In the genomic region with DNA sequence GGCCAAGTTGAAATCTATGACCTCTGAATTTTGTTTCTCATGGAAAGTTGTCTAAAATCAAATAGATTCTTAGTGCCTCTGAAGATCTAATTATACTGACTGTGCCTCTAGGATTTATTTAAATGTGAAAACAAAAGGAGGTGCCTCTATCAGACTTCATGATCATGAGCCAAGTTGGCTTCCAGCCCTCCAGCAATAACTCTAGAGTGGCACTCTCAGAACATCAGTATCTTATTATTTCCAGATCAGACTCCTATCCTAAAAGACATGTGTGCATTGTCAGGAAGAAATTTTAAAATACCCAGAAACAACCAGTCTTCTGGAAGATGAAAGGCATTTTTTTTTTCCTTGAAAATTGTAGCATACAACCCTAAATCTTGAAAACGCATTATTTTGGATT, we compare ENCODE assay signal across 29 cellular contexts.
"Had no signal": no experiment of that assay in that cellular context is flagged by ENCODE, and none has a peak within 500 bp of the region (broad histone marks: within the 10 kb centered on the region; RNA-seq: fewer than 3 reads in every experiment).

No MANE protein-coding gene starts in this region.

- H3K4me3 ChIP-seq: ascending aorta, cardiac muscle cell, PC-9 had no signal

- H2AFZ ChIP-seq: PC-9 had no signal

- H3K27ac ChIP-seq: ascending aorta, cardiac muscle cell, KMS-11, PC-9, RWPE1, WERI-Rb-1 had no signal

- ATAC-seq: activated CD8-positive, alpha-beta T cell treated with anti-CD3 and anti-CD28 coated beads for 36 hours; activated T-cell treated with anti-CD3 and anti-CD28 coated beads, Interleukin-2, amount 50 U/mL, for 72 hours; activated T-helper 17 cell treated with anti-CD3 and anti-CD28 coated beads, Interleukin-2, amount 50 U/mL, for 72 hours; Right ventricle myocardium inferior had no signal

- H3K4me2 ChIP-seq: KMS-11, PC-9 had no signal

- DNase-seq: activated CD4-positive, alpha-beta T cell treated with anti-CD3 and anti-CD28 coated beads, Interleukin-2, amount 10 ng/mL, durations not matched to agents 24 days and 14 days; activated CD4-positive, alpha-beta T cell treated with anti-CD3 and anti-CD28 coated beads, Interleukin-2, amount 50 U/mL, for 4 hours; activated CD4-positive, CD25-positive, alpha-beta regulatory T cell; activated CD8-positive, alpha-beta T cell treated with anti-CD3 and anti-CD28 coated beads for 36 hours; activated effector memory CD4-positive, alpha-beta T cell treated with anti-CD3 and anti-CD28 coated beads, Interleukin-2, amount 50 U/mL, for 16 hours; activated naive CD4-positive, alpha-beta T cell; activated naive CD4-positive, alpha-beta T cell treated with anti-CD3 and anti-CD28 coated beads, Interleukin-2, amount 50 U/mL, for 16 hours; activated naive CD8-positive, alpha-beta T cell treated with anti-CD3 and anti-CD28 coated beads for 36 hours; activated T-cell treated with anti-CD3 and anti-CD28 coated beads, Interleukin-2, amount 50 U/mL, for 1 hour; activated T-cell treated with anti-CD3 and anti-CD28 coated beads, Interleukin-2, amount 50 U/mL, for 72 hours; amniotic stem cell; MM.1S; MV-4-11; NCI-H1092; NCI-H1417 treated with DMSO at 0.1 percent for 48 hours; NCI-H187 treated with DMSO at 0.1 percent for 48 hours; NCI-H2171 treated with DMSO at 0.1 percent for 48 hours; NCI-H2227 treated with DMSO at 0.1 percent for 48 hours; NCI-H524 treated with DMSO at 0.1 percent for 48 hours; PC-9; SIG-M5; T1000; WERI-Rb-1 had no signal

- H3K27me3 ChIP-seq: ascending aorta, cardiac muscle cell had no signal

- H3K9ac ChIP-seq: KMS-11 had no signal

- H3K4me1 ChIP-seq: ascending aorta had no signal

- H3K36me3 ChIP-seq: ascending aorta, cardiac muscle cell, WERI-Rb-1 had no signal

- H3K9me3 ChIP-seq: ascending aorta had no signal
